ENCODE assay signal across 19 cellular contexts in the genomic region with DNA sequence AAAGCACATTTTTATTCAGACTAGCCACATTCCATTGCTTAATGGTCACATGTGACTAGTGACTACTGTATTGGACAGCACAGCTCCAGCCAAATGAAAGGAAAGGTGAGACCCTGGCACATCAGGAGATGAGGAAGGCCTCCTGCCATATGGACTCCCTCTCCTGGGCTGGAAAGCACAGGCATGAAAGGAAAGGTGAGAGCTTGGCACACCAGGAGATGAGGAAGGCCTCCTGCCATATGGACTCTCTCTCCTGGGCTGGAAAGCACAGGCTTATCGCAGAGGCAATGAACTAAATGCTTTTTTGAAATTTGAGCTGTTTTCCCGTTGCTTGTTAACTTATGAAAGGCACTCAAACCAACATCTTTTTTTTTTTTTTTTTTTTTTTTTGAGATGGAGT.
DNase-seq lines count a peak whose midpoint lies in the region; TF ChIP-seq lines count a peak whose summit lies in the region.
"Had no signal": no experiment of that assay in that cellular context is flagged by ENCODE, and none has a peak within 500 bp of the region (broad histone marks: within the 10 kb centered on the region; RNA-seq: fewer than 3 reads in every experiment).

No MANE protein-coding gene starts in this region.

- intact Hi-C loops in CD14-positive monocyte (cut with micrococcal nuclease): no loop called here

- peaks cover 13% of the 10 kb centered on the region for H3K4me1 ChIP-seq in endodermal cell (ENCODE audit: control insufficient read depth, insufficient read depth, low read length)

- in situ Hi-C loops in brain microvascular endothelial cell (cut with HindIII; ENCODE audit: low pct_ligation_motif_present, low sequenced_read_pairs): no loop called here

- H3K36me3 ChIP-seq in endodermal cell (ENCODE audit: control insufficient read depth, insufficient read depth, low read length) (no peaks in the 10 kb centered on the region), brain microvascular endothelial cell (replicated peaks) (no peaks in the 10 kb centered on the region)

- H3K9me3 ChIP-seq in endodermal cell (ENCODE audit: control insufficient read depth, low read length): no peaks in the 10 kb centered on the region

- TF ChIP-seq CTCF in endodermal cell (conservative IDR thresholded peaks at IDR 0.05) (peak; percentile 20), CD14-positive monocyte (IDR thresholded peaks at IDR 0.05) (no peak), brain microvascular endothelial cell (IDR thresholded peaks at IDR 0.05; ENCODE audit: low read depth, low read length, missing control alignments) (no peak)

- H3K4me3 ChIP-seq in endodermal cell (ENCODE audit: low read length): no peak overlapping the region
- no peak overlapping the region for H3K4me3 ChIP-seq in brain microvascular endothelial cell (ENCODE audit: low read depth, low read length)

- H3K27ac ChIP-seq in endodermal cell (ENCODE audit: low read depth, low read length) (no peak overlapping the region), brain microvascular endothelial cell (no peak overlapping the region)
- H3K27ac ChIP-seq: KMS-11 had no signal

- peaks cover 49% of the 10 kb centered on the region for H3K4me1 Mint-ChIP-seq in endodermal cell
- peaks cover 14% of the 10 kb centered on the region for H3K4me1 Mint-ChIP-seq in CD14-positive monocyte

- H3K27ac Mint-ChIP-seq in endodermal cell (no peak overlapping the region), CD14-positive monocyte (no peak overlapping the region)

- 88 to 100% methylated on average over 1 to 2 of the region's 2 CpGs for WGBS in endodermal cell (ENCODE audit: insufficient coverage in 1 of 2, insufficient read length in 1 of 2), 2 experiments

- no peak overlapping the region for H3K9ac ChIP-seq in endodermal cell (ENCODE audit: extremely low read depth, low read length, poor library complexity, severe bottlenecking)
- H3K9ac ChIP-seq: KMS-11 had no signal

- DNase-seq in NCI-H1092 treated with DMSO at 0.1 percent for 48 hours (lab: John Stamatoyannopoulos, UW): peak; percentile 37
- no peak for DNase-seq in NCI-H1092 (lab: John Stamatoyannopoulos, UW)
- DNase-seq in NCI-H1694 treated with DMSO at 0.1 percent for 48 hours (lab: John Stamatoyannopoulos, UW): peak; percentile 45
- peak; percentile 91 for DNase-seq in NCI-H69 (lab: John Stamatoyannopoulos, UW)
- DNase-seq in endodermal cell: no peak
- no peak for DNase-seq in CD14-positive monocyte (ENCODE audit: low spot score)
- DNase-seq in brain microvascular endothelial cell: no peak
- no peak for DNase-seq in SHP77 treated with DMSO at 0.1 percent for 48 hours (lab: John Stamatoyannopoulos, UW)
- DNase-seq: 8988T, COR-L47, DMS79 treated with DMSO at 0.1 percent for 48 hours, H7, MV-4-11, NCI-H1436, NCI-H2081, RPMI8226, SIG-M5, T-helper 1 cell had no signal

- H3K27me3 ChIP-seq in endodermal cell (ENCODE audit: control insufficient read depth, insufficient read depth, low read length, poor library complexity, severe bottlenecking): peaks cover 15% of the 10 kb centered on the region
- H3K27me3 ChIP-seq in brain microvascular endothelial cell (replicated peaks): no peaks in the 10 kb centered on the region

- H3K4me3 Mint-ChIP-seq in endodermal cell: no peak overlapping the region
- no peak overlapping the region for H3K4me3 Mint-ChIP-seq in CD14-positive monocyte

- H3K36me3 Mint-ChIP-seq in endodermal cell (ENCODE audit: low read depth) (no peaks in the 10 kb centered on the region), CD14-positive monocyte (no peaks in the 10 kb centered on the region)

- H3K9me3 Mint-ChIP-seq in endodermal cell (no peaks in the 10 kb centered on the region), CD14-positive monocyte (peaks cover 0 to 3% (median 0%) of the 10 kb centered on the region in 7 donors)

- H3K27me3 Mint-ChIP-seq in endodermal cell (ENCODE audit: insufficient read depth): peaks cover 36% of the 10 kb centered on the region
- no peaks in the 10 kb centered on the region for H3K27me3 Mint-ChIP-seq in CD14-positive monocyte (ENCODE audit: low read depth in 3 of 3)

Comparison
In these comparisons a context has a peak if more than half of its experiments do, and no peak if none do; other contexts are left out.
1. DNase-seq: peak in NCI-H1092 treated with DMSO at 0.1 percent for 48 hours (single experiment), NCI-H1694 treated with DMSO at 0.1 percent for 48 hours (single experiment) and NCI-H69 (single experiment); none in NCI-H1092 (single experiment), endodermal cell (single experiment), CD14-positive monocyte (single experiment), brain microvascular endothelial cell (single experiment) and SHP77 treated with DMSO at 0.1 percent for 48 hours (single experiment).